In genomic region chr2:112799291-112799975, GRCh38 we compare ENCODE assay signal across 1 cellular context.
A peak's percentile ranks its signal among the peaks of the same experiment; 100 is the strongest.
TF ChIP-seq lines count a peak whose summit lies in the region.

No MANE protein-coding gene starts in this region.

TF ChIP-seq in K562, 482 proteins besides CTCF, POLR2A, EP300 and RAD21 (continues in another document):
- TF ChIP-seq ZNF224 (CRISPR knock-in tag; IDR thresholded peaks at IDR 0.05) (no peak), ZNF3 (CRISPR knock-in tag; IDR thresholded peaks at IDR 0.05) (no peak), RFX5 (IDR thresholded peaks at IDR 0.05; ENCODE audit: low read depth, low read length) (no peak), TAF9B (IDR thresholded peaks at IDR 0.05; ENCODE audit: partially characterized antibody) (no peak), SPI1 (IDR thresholded peaks at IDR 0.05; ENCODE audit: borderline replicate concordance, low read depth, low read length) (peak; percentile 67; the same call in 1 of the 2 replicates), NR3C1 (CRISPR knock-in tag; IDR thresholded peaks at IDR 0.05) (no peak), NR1H2 (CRISPR knock-in tag; IDR thresholded peaks at IDR 0.05) (no peak), RBM25 (IDR thresholded peaks at IDR 0.05; ENCODE audit: low read depth, low read length, severe bottlenecking) (no peak), NFXL1 (CRISPR knock-in tag; IDR thresholded peaks at IDR 0.05) (no peak), MIER1 (IDR thresholded peaks at IDR 0.05; ENCODE audit: low read depth) (no peak), FOXJ3 (CRISPR knock-in tag; IDR thresholded peaks at IDR 0.05) (no peak), RBM34 (IDR thresholded peaks at IDR 0.05; ENCODE audit: borderline replicate concordance, insufficient read depth, low read length) (no peak), EGR1 (conservative IDR thresholded peaks at IDR 0.05) (no peak), JUND (IDR thresholded peaks at IDR 0.05; ENCODE audit: borderline replicate concordance, low read depth, low read length) (peak; percentile 15; the same call in 1 of the 2 replicates), JUND (tag; IDR thresholded peaks at IDR 0.05; ENCODE audit: borderline replicate concordance, low read depth, low read length) (no peak), TEAD4 (IDR thresholded peaks at IDR 0.05; ENCODE audit: low read length) (peak; percentile 55; the same call in 1 of the 2 replicates), TEAD4 (CRISPR knock-in tag; IDR thresholded peaks at IDR 0.05; ENCODE audit: borderline replicate concordance) (no peak), SRSF1 (IDR thresholded peaks at IDR 0.05; ENCODE audit: low read depth, low read length) (no peak), ZNF24 (IDR thresholded peaks at IDR 0.05) (no peak), LEF1 (IDR thresholded peaks at IDR 0.05) (no peak), E2F4 (CRISPR knock-in tag; IDR thresholded peaks at IDR 0.05; ENCODE audit: low read depth) (no peak), RBM14 (IDR thresholded peaks at IDR 0.05; ENCODE audit: borderline replicate concordance, insufficient read depth, low read depth, low read length) (no peak), XRCC3 (IDR thresholded peaks at IDR 0.05) (no peak), FOXP1 (CRISPR knock-in tag; IDR thresholded peaks at IDR 0.05) (no peak), STAT6 (CRISPR knock-in tag; IDR thresholded peaks at IDR 0.05) (no peak), HCFC1 (IDR thresholded peaks at IDR 0.05; ENCODE audit: low read depth, low read length) (no peak), CUX1 (CRISPR knock-in tag; IDR thresholded peaks at IDR 0.05) (no peak), HBP1 (CRISPR knock-in tag; IDR thresholded peaks at IDR 0.05) (no peak), MED1 (CRISPR knock-in tag; IDR thresholded peaks at IDR 0.05; ENCODE audit: borderline replicate concordance) (no peak), PATZ1 (CRISPR knock-in tag; IDR thresholded peaks at IDR 0.05; ENCODE audit: borderline replicate concordance) (no peak), NR2F6 (CRISPR knock-in tag; IDR thresholded peaks at IDR 0.05) (no peak), SLC30A9 (CRISPR knock-in tag; IDR thresholded peaks at IDR 0.05) (no peak), RBBP5 (IDR thresholded peaks at IDR 0.05; ENCODE audit: borderline replicate concordance, insufficient read depth, low read length, poor library complexity, severe bottlenecking) (no peak), FOSL1 (tag; conservative IDR thresholded peaks at IDR 0.05) (peak; percentile 53), ARID2 (IDR thresholded peaks at IDR 0.05) (no peak), RUNX1 (IDR thresholded peaks at IDR 0.05; ENCODE audit: low read depth) (no peak), TAL1 (IDR thresholded peaks at IDR 0.05) (peak; percentile 36), ZFX (CRISPR knock-in tag; IDR thresholded peaks at IDR 0.05) (no peak), ATF3 (IDR thresholded peaks at IDR 0.05) (peak; percentile 51; the same call in 1 of the 2 replicates), ATF3 (CRISPR knock-in tag; conservative IDR thresholded peaks at IDR 0.05) (no peak), ZNF449 (CRISPR knock-in tag; IDR thresholded peaks at IDR 0.05) (no peak)
- TF ChIP-seq, protein P1, sequence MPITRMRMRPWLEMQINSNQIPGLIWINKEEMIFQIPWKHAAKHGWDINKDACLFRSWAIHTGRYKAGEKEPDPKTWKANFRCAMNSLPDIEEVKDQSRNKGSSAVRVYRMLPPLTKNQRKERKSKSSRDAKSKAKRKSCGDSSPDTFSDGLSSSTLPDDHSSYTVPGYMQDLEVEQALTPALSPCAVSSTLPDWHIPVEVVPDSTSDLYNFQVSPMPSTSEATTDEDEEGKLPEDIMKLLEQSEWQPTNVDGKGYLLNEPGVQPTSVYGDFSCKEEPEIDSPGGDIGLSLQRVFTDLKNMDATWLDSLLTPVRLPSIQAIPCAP (CRISPR knock-in tag; IDR thresholded peaks at IDR 0.05; ENCODE audit: borderline replicate concordance): no peak
- TF ChIP-seq, protein P2, sequence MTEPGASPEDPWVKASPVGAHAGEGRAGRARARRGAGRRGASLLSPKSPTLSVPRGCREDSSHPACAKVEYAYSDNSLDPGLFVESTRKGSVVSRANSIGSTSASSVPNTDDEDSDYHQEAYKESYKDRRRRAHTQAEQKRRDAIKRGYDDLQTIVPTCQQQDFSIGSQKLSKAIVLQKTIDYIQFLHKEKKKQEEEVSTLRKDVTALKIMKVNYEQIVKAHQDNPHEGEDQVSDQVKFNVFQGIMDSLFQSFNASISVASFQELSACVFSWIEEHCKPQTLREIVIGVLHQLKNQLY (CRISPR knock-in tag; conservative IDR thresholded peaks at IDR 0.05): no peak
- TF ChIP-seq, protein P3, sequence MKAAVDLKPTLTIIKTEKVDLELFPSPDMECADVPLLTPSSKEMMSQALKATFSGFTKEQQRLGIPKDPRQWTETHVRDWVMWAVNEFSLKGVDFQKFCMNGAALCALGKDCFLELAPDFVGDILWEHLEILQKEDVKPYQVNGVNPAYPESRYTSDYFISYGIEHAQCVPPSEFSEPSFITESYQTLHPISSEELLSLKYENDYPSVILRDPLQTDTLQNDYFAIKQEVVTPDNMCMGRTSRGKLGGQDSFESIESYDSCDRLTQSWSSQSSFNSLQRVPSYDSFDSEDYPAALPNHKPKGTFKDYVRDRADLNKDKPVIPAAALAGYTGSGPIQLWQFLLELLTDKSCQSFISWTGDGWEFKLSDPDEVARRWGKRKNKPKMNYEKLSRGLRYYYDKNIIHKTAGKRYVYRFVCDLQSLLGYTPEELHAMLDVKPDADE (conservative IDR thresholded peaks at IDR 0.05; ENCODE audit: control insufficient read depth, low read depth, low read length): no peak
- TF ChIP-seq, protein P4, sequence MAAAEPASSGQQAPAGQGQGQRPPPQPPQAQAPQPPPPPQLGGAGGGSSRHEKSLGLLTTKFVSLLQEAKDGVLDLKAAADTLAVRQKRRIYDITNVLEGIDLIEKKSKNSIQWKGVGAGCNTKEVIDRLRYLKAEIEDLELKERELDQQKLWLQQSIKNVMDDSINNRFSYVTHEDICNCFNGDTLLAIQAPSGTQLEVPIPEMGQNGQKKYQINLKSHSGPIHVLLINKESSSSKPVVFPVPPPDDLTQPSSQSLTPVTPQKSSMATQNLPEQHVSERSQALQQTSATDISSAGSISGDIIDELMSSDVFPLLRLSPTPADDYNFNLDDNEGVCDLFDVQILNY (CRISPR knock-in tag; IDR thresholded peaks at IDR 0.05): no peak
- TF ChIP-seq, protein P5, sequence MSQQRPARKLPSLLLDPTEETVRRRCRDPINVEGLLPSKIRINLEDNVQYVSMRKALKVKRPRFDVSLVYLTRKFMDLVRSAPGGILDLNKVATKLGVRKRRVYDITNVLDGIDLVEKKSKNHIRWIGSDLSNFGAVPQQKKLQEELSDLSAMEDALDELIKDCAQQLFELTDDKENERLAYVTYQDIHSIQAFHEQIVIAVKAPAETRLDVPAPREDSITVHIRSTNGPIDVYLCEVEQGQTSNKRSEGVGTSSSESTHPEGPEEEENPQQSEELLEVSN (IDR thresholded peaks at IDR 0.05; ENCODE audit: borderline replicate concordance in 1 of 2, extremely low read depth in 1 of 2, insufficient read depth in 1 of 2, insufficient read length in 1 of 2, low read depth in 1 of 2, low read length in 1 of 2, poor library complexity in 1 of 2, severe bottlenecking in 1 of 2): no peak
